ENCODE assay signal across 8 cellular contexts in the genomic region with DNA sequence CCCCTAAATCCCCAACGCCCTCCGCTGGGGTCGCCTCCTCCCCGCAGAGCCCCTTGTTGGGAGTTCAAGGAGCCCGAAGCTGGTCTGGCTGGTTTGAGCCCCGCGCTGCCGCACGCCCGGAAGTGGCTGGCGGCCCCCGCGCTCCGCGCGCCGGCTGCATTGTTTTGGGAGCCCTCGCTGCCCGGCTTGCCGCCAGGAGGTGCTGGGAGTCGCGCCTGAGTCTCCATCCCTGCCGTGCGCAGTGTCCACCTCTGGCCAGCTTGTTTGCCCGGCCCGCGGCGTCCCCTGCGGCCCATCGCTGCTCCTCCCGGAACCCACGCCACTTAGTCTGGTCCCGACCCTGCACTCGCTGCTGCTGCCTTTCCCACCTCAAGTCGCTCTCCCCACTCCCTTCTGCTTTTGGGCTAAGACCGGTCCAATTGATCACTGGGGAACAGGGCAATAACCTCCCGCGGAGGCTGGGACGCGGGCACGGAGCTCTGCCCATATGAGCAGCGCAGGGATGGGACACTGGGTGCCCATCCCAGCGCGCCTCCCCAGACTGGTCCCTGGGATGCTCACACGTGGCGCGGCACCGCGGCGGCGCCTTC. TPM values are rescaled to one million over a fixed set of nuclear protein-coding genes. Genes with fewer than 3 reads are reported as not detected.
DNase-seq lines count a peak whose midpoint lies in the region; ATAC-seq and TF ChIP-seq lines count a peak whose summit lies in the region.

No MANE protein-coding gene starts in this region.

- no peak overlapping the region for H3K27ac Mint-ChIP-seq in activated CD4-positive, alpha-beta T cell treated with anti-CD3 and anti-CD28 coated beads, Interleukin-2, amount 10 ng/mL, durations not matched to agents 7 days and 5 days

- peak overlapping the region; percentile 45 for H3K4me3 Mint-ChIP-seq in activated CD4-positive, alpha-beta T cell treated with anti-CD3 and anti-CD28 coated beads, Interleukin-2, amount 10 ng/mL, durations not matched to agents 7 days and 5 days

- POLR2A ChIA-PET in activated CD4-positive, alpha-beta T cell treated with anti-CD3 and anti-CD28 coated beads, Interleukin-2, amount 10 ng/mL, durations not matched to agents 7 days and 5 days (lab: Charles Lee), result no interaction called here

- H3K36me3 Mint-ChIP-seq in activated CD4-positive, alpha-beta T cell treated with anti-CD3 and anti-CD28 coated beads, Interleukin-2, amount 10 ng/mL, durations not matched to agents 7 days and 5 days (ENCODE audit: low read depth), result no peaks in the 10 kb centered on the region

- H3K4me1 Mint-ChIP-seq in activated CD4-positive, alpha-beta T cell treated with anti-CD3 and anti-CD28 coated beads, Interleukin-2, amount 10 ng/mL, durations not matched to agents 7 days and 5 days, result peaks cover 32% of the 10 kb centered on the region

- CTCF ChIA-PET in activated CD4-positive, alpha-beta T cell treated with anti-CD3 and anti-CD28 coated beads, Interleukin-2, amount 10 ng/mL, durations not matched to agents 7 days and 5 days (lab: Charles Lee), result interaction anchor here (0.5 to 1.0 kb wide), 3 partner anchors 10 to 741 kb away, joined by 3 read pairs; no protein-coding TSS in a partner anchor

- H3K9me3 Mint-ChIP-seq in activated CD4-positive, alpha-beta T cell treated with anti-CD3 and anti-CD28 coated beads, Interleukin-2, amount 10 ng/mL, durations not matched to agents 7 days and 5 days, result no peaks in the 10 kb centered on the region

- intact Hi-C loops in sciatic nerve (cut with DNase I), result no loop called here

- 0 out of 3 replicates have a peak, but pooled peaks have one; percentile 13 for TF ChIP-seq CTCF in GM12872 (IDR thresholded peaks at IDR 0.05; ENCODE audit: insufficient read depth, low read depth, low read length)

- H3K27me3 Mint-ChIP-seq in activated CD4-positive, alpha-beta T cell treated with anti-CD3 and anti-CD28 coated beads, Interleukin-2, amount 10 ng/mL, durations not matched to agents 7 days and 5 days, result peaks cover 91% of the 10 kb centered on the region

- ATAC-seq in sciatic nerve (peak; percentile 60), HG03457 (IDR thresholded peaks at IDR 0.05; ENCODE audit: unreplicated experiment) (no peak), HG03095 (IDR thresholded peaks at IDR 0.05; ENCODE audit: unreplicated experiment) (no peak)

- DNase-seq in activated CD4-positive, alpha-beta T cell treated with anti-CD3 and anti-CD28 coated beads, Interleukin-2, amount 10 ng/mL, durations not matched to agents 7 days and 5 days, result peak; percentile 23
- DNase-seq in glomerular visceral epithelial cell (ENCODE audit: extremely low spot score) (peak; percentile 37), sciatic nerve (ENCODE audit: low spot score) (peak; percentile 65), GF-D8 (lab: John Stamatoyannopoulos, UW) (no peak), SHP77 treated with DMSO at 0.1 percent for 48 hours (lab: John Stamatoyannopoulos, UW) (no peak)

RNA-seq across cellular contexts. Expression of a gene that starts 2.2 kb away (rescaled TPM):
- not detected for total RNA-seq in activated CD4-positive, alpha-beta T cell treated with anti-CD3 and anti-CD28 coated beads, Interleukin-2, amount 10 ng/mL, durations not matched to agents 7 days and 5 days
- total RNA-seq in sciatic nerve, result 126 TPM

RNA-seq across cellular contexts. Expression of a gene that starts 31.2 kb away (rescaled TPM):
- not detected for total RNA-seq in activated CD4-positive, alpha-beta T cell treated with anti-CD3 and anti-CD28 coated beads, Interleukin-2, amount 10 ng/mL, durations not matched to agents 7 days and 5 days
- 2.3 TPM for total RNA-seq in sciatic nerve

Comparison
In these comparisons a context has a peak if more than half of its experiments do, and no peak if none do; other contexts are left out.
1. DNase-seq: peak in activated CD4-positive, alpha-beta T cell treated with anti-CD3 and anti-CD28 coated beads, Interleukin-2, amount 10 ng/mL, durations not matched to agents 7 days and 5 days (single experiment), glomerular visceral epithelial cell (single experiment) and sciatic nerve (single experiment); none in GF-D8 (single experiment) and SHP77 treated with DMSO at 0.1 percent for 48 hours (single experiment).
2. RNA of a gene that starts 2.2 kb away (total RNA-seq): 126 TPM in sciatic nerve (single experiment); not detected in activated CD4-positive, alpha-beta T cell treated with anti-CD3 and anti-CD28 coated beads, Interleukin-2, amount 10 ng/mL, durations not matched to agents 7 days and 5 days; every median in the first group is over 100 times any median in the second.